8 cellular contexts compared by ENCODE assay signal in genomic region chr4:674172-675035, GRCh38. TPM values are rescaled to one million over a fixed set of nuclear protein-coding genes. Genes with fewer than 3 reads are reported as not detected.
DNase-seq lines count a peak whose midpoint lies in the region; ATAC-seq and TF ChIP-seq lines count a peak whose summit lies in the region.

TSS of gene ATP5ME (minus strand) at chr4:674276. CDS start at chr4:674247, 29 bp downstream.
TSS of gene MYL5 (plus strand) at chr4:674542. CDS start at chr4:678027, 3,485 bp downstream.

- H3K4me1 Mint-ChIP-seq in memory B cell, result peaks cover 27% of the 10 kb centered on the region

- H3K9me3 Mint-ChIP-seq in memory B cell, result no peaks in the 10 kb centered on the region

- H3K4me3 ChIP-seq in effector memory CD4-positive, alpha-beta T cell (ENCODE audit: insufficient read depth, low read depth, low read length, poor library complexity, severe bottlenecking), result peak within 1 kb of the TSS; percentile 97

- peak; percentile 95 for TF ChIP-seq CTCF in GM20000 (IDR thresholded peaks at IDR 0.05; ENCODE audit: extremely low read depth, missing control alignments)

- H3K4me1 ChIP-seq in effector memory CD4-positive, alpha-beta T cell (ENCODE audit: control insufficient read depth, insufficient read depth, low read length, poor library complexity, severe bottlenecking), result peaks cover 17% of the 10 kb centered on the region

- H3K36me3 ChIP-seq in effector memory CD4-positive, alpha-beta T cell (ENCODE audit: control insufficient read depth, insufficient read depth, low read length), result peaks cover 11% of the 10 kb centered on the region

- ATAC-seq in memory B cell (ENCODE audit: low read depth), result peak; percentile 87

- H3K27ac ChIP-seq in effector memory CD4-positive, alpha-beta T cell (ENCODE audit: insufficient read depth, low read length, poor library complexity, severe bottlenecking), result peak within 1 kb of the TSS; percentile 99

- POLR2A ChIA-PET in activated CD8-positive, alpha-beta memory T cell treated with anti-CD3 and anti-CD28 coated beads for 36 hours (lab: Charles Lee), result interaction anchor here (0.6 to 2.1 kb wide), 8 partner anchors 9 to 621 kb away, joined by 3 to 10 read pairs (median 4); no protein-coding TSS in a partner anchor

- H3K4me3 Mint-ChIP-seq in memory B cell, result peak within 1 kb of the TSS; percentile 89

- CTCF ChIA-PET in activated CD8-positive, alpha-beta memory T cell treated with anti-CD3 and anti-CD28 coated beads for 36 hours (lab: Charles Lee), result interaction anchor here (0.5 to 3.4 kb wide), 6 partner anchors 10 to 437 kb away, joined by 3 to 17 read pairs (median 6); no protein-coding TSS in a partner anchor

- H3K27me3 ChIP-seq in effector memory CD4-positive, alpha-beta T cell (replicated peaks; ENCODE audit: control insufficient read depth, insufficient read depth, low read length, poor library complexity, severe bottlenecking), result no peaks in the 10 kb centered on the region

- DNase-seq in COR-L47 (lab: John Stamatoyannopoulos, UW) (peak; percentile 95), GM20000 (ENCODE audit: low spot score) (peak; percentile 100), HT-29 (ENCODE audit: low spot score) (peak; percentile 94), memory B cell (ENCODE audit: low spot score in 2 of 2) (peak; percentile 99 to 100)
- DNase-seq in NK-92 treated with Interleukin-12 subunit alpha and Interleukin-12 subunit beta, amount 100 ng/mL, for 24 hours (lab: John Stamatoyannopoulos, UW), result peak; percentile 96
- peak; percentile 96 to 97 (median 97) for DNase-seq in effector memory CD4-positive, alpha-beta T cell
- DNase-seq in stimulated activated CD8-positive, alpha-beta memory T cell treated with anti-CD3 and anti-CD28 coated beads, Interleukin-12 subunit alpha, Interleukin-12 subunit beta, amount 100 ng/mL, for 24 hours (ENCODE audit: extremely low read depth), result peak; percentile 93

- H3K27me3 Mint-ChIP-seq in memory B cell, result no peaks in the 10 kb centered on the region

- H3K9me3 ChIP-seq in effector memory CD4-positive, alpha-beta T cell (ENCODE audit: control insufficient read depth, low read length), result no peaks in the 10 kb centered on the region

- H3K36me3 Mint-ChIP-seq in memory B cell, result peaks cover 13% of the 10 kb centered on the region

- H3K27ac Mint-ChIP-seq in memory B cell, result peak within 1 kb of the TSS; percentile 93

RNA-seq across cellular contexts. Expression of gene ATP5ME, which starts in this region (rescaled TPM):
- 378 and 389 TPM in 2 replicates for total RNA-seq in HT-29 (2014; rRNA removed; shearing (Covaris generic))
- total RNA-seq in activated CD8-positive, alpha-beta memory T cell treated with anti-CD3 and anti-CD28 coated beads for 36 hours, result 100 to 1,000 TPM; 260 to 261 TPM

RNA-seq across cellular contexts. Expression of gene MYL5, which starts in this region (rescaled TPM):
- total RNA-seq in HT-29 (2014; rRNA removed; shearing (Covaris generic)), result 10.9 and 12.6 TPM in 2 replicates
- total RNA-seq in activated CD8-positive, alpha-beta memory T cell treated with anti-CD3 and anti-CD28 coated beads for 36 hours, result 10 to 100 TPM; 14.6 to 15.1 TPM

Comparison
In these comparisons a context has a peak if more than half of its experiments do, and no peak if none do; other contexts are left out.
1. Peak in every context shown above with its lines: DNase-seq, ATAC-seq, H3K4me3 ChIP-seq and H3K27ac ChIP-seq.